In the genomic region with DNA sequence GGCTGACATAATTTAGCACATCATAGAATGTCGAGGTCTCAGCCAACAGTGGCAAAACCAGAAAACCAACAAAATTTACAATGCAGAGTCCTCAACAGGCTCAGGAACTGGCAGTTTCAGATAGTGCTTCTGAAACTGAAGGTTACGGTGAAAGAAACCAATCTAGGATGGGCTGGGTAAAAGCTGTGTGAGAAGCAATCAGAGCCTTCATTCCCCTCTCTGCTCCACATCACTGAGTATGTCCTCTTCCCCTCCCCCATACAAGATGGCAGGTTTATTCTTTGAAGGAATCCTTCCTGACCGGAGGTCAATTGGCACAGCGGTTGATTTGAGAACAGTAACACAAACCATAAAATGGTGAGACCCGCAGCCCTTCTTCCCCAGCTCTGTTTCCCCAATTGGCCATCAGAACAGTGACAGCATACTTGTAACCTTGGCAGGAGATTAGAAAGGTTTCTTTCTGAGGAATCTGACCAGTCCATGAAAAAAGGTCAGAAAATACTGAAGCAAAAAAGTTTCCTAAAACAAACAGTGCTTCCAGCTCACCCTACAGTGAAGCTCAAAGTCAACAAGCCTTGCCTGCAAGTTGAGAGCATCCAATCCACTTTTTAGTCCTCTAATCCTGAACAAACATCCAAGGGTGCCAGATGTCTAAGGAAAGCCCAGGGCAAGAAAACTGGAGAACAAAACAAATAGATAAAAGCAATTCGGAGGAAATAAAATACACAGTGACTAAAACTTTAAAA, we compare ENCODE assay signal across 10 cellular contexts. TPM values are rescaled to one million over a fixed set of nuclear protein-coding genes. Genes with fewer than 3 reads are reported as not detected.
DNase-seq lines count a peak whose midpoint lies in the region; ATAC-seq and TF ChIP-seq lines count a peak whose summit lies in the region.
"Had no signal": no experiment of that assay in that cellular context is flagged by ENCODE, and none has a peak within 500 bp of the region (broad histone marks: within the 10 kb centered on the region; RNA-seq: fewer than 3 reads in every experiment).

No MANE protein-coding gene starts in this region.

- peaks cover 68% of the 10 kb centered on the region for H3K4me1 Mint-ChIP-seq in stimulated activated naive CD8-positive, alpha-beta T cell treated with anti-CD3 and anti-CD28 coated beads, Interleukin-15, Interleukin-2, amounts not matched to agents 100 ng/mL and 50 ng/mL, for 24 hours (ENCODE audit: low read depth)
- H3K4me1 Mint-ChIP-seq in T-cell: peaks cover 54 to 68% (median 55%) of the 10 kb centered on the region in 3 donors

- H3K27me3 Mint-ChIP-seq in stimulated activated naive CD8-positive, alpha-beta T cell treated with anti-CD3 and anti-CD28 coated beads, Interleukin-15, Interleukin-2, amounts not matched to agents 100 ng/mL and 50 ng/mL, for 24 hours: no peaks in the 10 kb centered on the region
- no peaks in the 10 kb centered on the region for H3K27me3 Mint-ChIP-seq in T-cell

- H3K9me3 ChIP-seq in right cardiac atrium (ENCODE audit: control insufficient read depth, low read length): no peaks in the 10 kb centered on the region
- H3K9me3 ChIP-seq: sigmoid colon had no signal

- WGBS in right cardiac atrium: 55% methylated on average over 6 of the region's 6 CpGs

- POLR2A ChIA-PET in T-cell (lab: Charles Lee): no interaction called here

- no peak overlapping the region for H3K27ac ChIP-seq in right cardiac atrium (ENCODE audit: low read length)
- H3K27ac ChIP-seq in brain microvascular endothelial cell: no peak overlapping the region
- H3K27ac ChIP-seq: sigmoid colon had no signal

- no peaks in the 10 kb centered on the region for H3K36me3 Mint-ChIP-seq in stimulated activated naive CD8-positive, alpha-beta T cell treated with anti-CD3 and anti-CD28 coated beads, Interleukin-15, Interleukin-2, amounts not matched to agents 100 ng/mL and 50 ng/mL, for 24 hours (ENCODE audit: low read depth)
- H3K36me3 Mint-ChIP-seq in T-cell: no peaks in the 10 kb centered on the region

- no peak for ATAC-seq in stimulated activated naive CD8-positive, alpha-beta T cell treated with anti-CD3 and anti-CD28 coated beads, Interleukin-15, Interleukin-2, amounts not matched to agents 100 U/mL and 50 U/mL, for 24 hours
- ATAC-seq in HG03045 (IDR thresholded peaks at IDR 0.05; ENCODE audit: unreplicated experiment): peak; percentile 68
- no peak for ATAC-seq in T-cell (replicated peaks in 1 of 4)
- ATAC-seq in right cardiac atrium: no peak

- DNase-seq in stimulated activated naive CD8-positive, alpha-beta T cell treated with anti-CD3 and anti-CD28 coated beads, Interleukin-15, Interleukin-2, amounts not matched to agents 100 U/mL and 50 U/mL, for 24 hours: no peak
- DNase-seq in T-cell (no peak), right cardiac atrium (no peak), brain microvascular endothelial cell (no peak), NCI-H128 (lab: John Stamatoyannopoulos, UW; ENCODE audit: unreplicated experiment) (no peak), epidermal melanocyte (ENCODE audit: insufficient read length, low spot score) (no peak)
- DNase-seq: KG1, sigmoid colon had no signal

- CTCF ChIA-PET in T-cell (lab: Charles Lee): no interaction called here

- in situ Hi-C loops in brain microvascular endothelial cell (cut with HindIII; ENCODE audit: low pct_ligation_motif_present, low sequenced_read_pairs): no loop called here

- H3K4me1 ChIP-seq in right cardiac atrium (ENCODE audit: control insufficient read depth, insufficient read depth, low read length): no peaks in the 10 kb centered on the region

- no peak for TF ChIP-seq CTCF in brain microvascular endothelial cell (IDR thresholded peaks at IDR 0.05; ENCODE audit: low read depth, low read length, missing control alignments)

- no peak overlapping the region for H3K4me3 Mint-ChIP-seq in stimulated activated naive CD8-positive, alpha-beta T cell treated with anti-CD3 and anti-CD28 coated beads, Interleukin-15, Interleukin-2, amounts not matched to agents 100 ng/mL and 50 ng/mL, for 24 hours
- peak overlapping the region in 1 of 3 donors; percentile 21 for H3K4me3 Mint-ChIP-seq in T-cell

- intact Hi-C loops in right cardiac atrium (cut with DNase I): no loop called here

- H3K4me3 ChIP-seq in right cardiac atrium (ENCODE audit: low read length): no peak overlapping the region
- H3K4me3 ChIP-seq in brain microvascular endothelial cell (ENCODE audit: low read depth, low read length): no peak overlapping the region
- H3K4me3 ChIP-seq: sigmoid colon had no signal

- H3K27ac Mint-ChIP-seq in stimulated activated naive CD8-positive, alpha-beta T cell treated with anti-CD3 and anti-CD28 coated beads, Interleukin-15, Interleukin-2, amounts not matched to agents 100 ng/mL and 50 ng/mL, for 24 hours: peak overlapping the region; percentile 43
- H3K27ac Mint-ChIP-seq in T-cell: peak overlapping the region; percentile 17 to 72

- no peaks in the 10 kb centered on the region for H3K36me3 ChIP-seq in brain microvascular endothelial cell (replicated peaks)
- H3K36me3 ChIP-seq: sigmoid colon had no signal

- H3K27me3 ChIP-seq in right cardiac atrium (ENCODE audit: control insufficient read depth, insufficient read depth) (no peaks in the 10 kb centered on the region), brain microvascular endothelial cell (replicated peaks) (no peaks in the 10 kb centered on the region)
- H3K27me3 ChIP-seq: sigmoid colon had no signal

- H3K9me3 Mint-ChIP-seq in stimulated activated naive CD8-positive, alpha-beta T cell treated with anti-CD3 and anti-CD28 coated beads, Interleukin-15, Interleukin-2, amounts not matched to agents 100 ng/mL and 50 ng/mL, for 24 hours: peaks cover 8% of the 10 kb centered on the region
- H3K9me3 Mint-ChIP-seq in T-cell: peaks cover 0 to 10% (median 0%) of the 10 kb centered on the region in 3 donors

RNA-seq across cellular contexts. Expression of a gene that starts 53.9 kb away (rescaled TPM):
- total RNA-seq in T-cell (1 to 10 TPM in 1 of 5 donors, under 1 TPM in 1, not detected in 3; 0.68 to 1.2 TPM), right cardiac atrium (10 to 100 TPM in 1 of 4 donors, 1 to 10 TPM in 1, under 1 TPM in 2; 0.43 to 10.9 (median 1.1) TPM)
- 17.2 TPM for polyA plus RNA-seq in right cardiac atrium
